20 cellular contexts compared by ENCODE assay signal in genomic region chr7:137096607-137097006, GRCh38.
"Had no signal": no experiment of that assay in that cellular context is flagged by ENCODE, and none has a peak within 500 bp of the region (broad histone marks: within the 10 kb centered on the region; RNA-seq: fewer than 3 reads in every experiment).

No MANE protein-coding gene starts in this region.

- DNase-seq: activated CD4-positive, alpha-beta T cell treated with anti-CD3 and anti-CD28 coated beads for 1 hour; activated CD4-positive, alpha-beta T cell treated with anti-CD3 and anti-CD28 coated beads, Interleukin-2, amount 50 U/mL, for 4 hours; activated naive CD4-positive, alpha-beta T cell treated with Interleukin-2 at 50 U/mL for 16 hours; activated T-cell treated with anti-CD3 and anti-CD28 coated beads for 4 hours; aorta; dorsolateral prefrontal cortex; endodermal cell; erythroblast; gastrocnemius medialis; left cardiac atrium; naive B cell; posterior cingulate gyrus; retina; stimulated activated CD4-positive, alpha-beta T cell treated with anti-CD3 and anti-CD28 coated beads, Interleukin-4, amount 100 ng/mL, for 4 hours; stimulated activated CD8-positive, alpha-beta memory T cell treated with anti-CD3 and anti-CD28 coated beads, Interleukin-4, amount 100 ng/mL, for 48 hours; stimulated activated naive CD4-positive, alpha-beta T cell treated with Interleukin-2 at 50 U/mL for 16 hours; substantia nigra; transverse colon had no signal

- H3K4me3 ChIP-seq: dorsolateral prefrontal cortex, gastrocnemius medialis, smooth muscle cell, transverse colon, vagina had no signal

- ATAC-seq: gastrocnemius medialis had no signal
